Comparison of ENCODE assay signal across 23 cellular contexts in the genomic region with DNA sequence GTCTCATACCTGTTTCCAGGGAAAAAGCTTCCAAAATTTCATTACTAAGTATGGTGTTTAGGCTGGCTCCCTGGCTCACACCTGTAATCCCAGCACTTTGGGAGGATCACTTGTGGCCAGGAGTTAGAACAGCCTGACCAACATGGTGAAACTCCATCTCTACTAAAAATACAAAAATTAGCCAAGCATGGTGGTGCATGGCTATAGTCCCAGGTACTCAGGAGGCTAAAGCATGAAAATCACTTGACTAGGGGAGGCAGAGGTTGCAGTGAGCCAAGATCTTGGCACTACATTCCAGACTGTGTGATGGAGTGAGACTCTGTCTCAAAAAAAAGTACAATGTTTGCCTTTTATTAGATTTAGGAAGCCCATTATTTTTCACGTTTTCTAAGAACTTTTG.
"Had no signal": no experiment of that assay in that cellular context is flagged by ENCODE, and none has a peak within 500 bp of the region (broad histone marks: within the 10 kb centered on the region; RNA-seq: fewer than 3 reads in every experiment).

No MANE protein-coding gene starts in this region.

- H3K9me3 ChIP-seq: stomach, suprapubic skin, testis, thoracic aorta, tibial artery, tibial nerve, transverse colon, upper lobe of left lung, upper lobe of right lung, uterus, vagina had no signal

- H3K4me3 ChIP-seq: stomach, suprapubic skin, testis, thoracic aorta, tibial artery, tibial nerve, transverse colon, upper lobe of left lung, upper lobe of right lung, uterus, vagina had no signal

- DNase-seq: stimulated activated CD4-positive, alpha-beta T cell treated with anti-CD3 and anti-CD28 coated beads, Interleukin-2, amount 100 ng/mL, for 48 hours; stimulated activated CD4-positive, alpha-beta T cell treated with anti-CD3 and anti-CD28 coated beads, Interleukin-4, amount 100 ng/mL, for 1 hour; stimulated activated CD4-positive, alpha-beta T cell treated with anti-CD3 and anti-CD28 coated beads, Interleukin-4, amount 100 ng/mL, for 24 hours; stimulated activated CD4-positive, alpha-beta T cell treated with anti-CD3 and anti-CD28 coated beads, Interleukin-4, amount 100 ng/mL, for 4 hours; stimulated activated CD8-positive, alpha-beta memory T cell treated with anti-CD3 and anti-CD28 coated beads, Interleukin-4, amount 100 ng/mL, for 48 hours; stimulated activated naive B cell treated with anti-CD40 and anti-IgM and Interleukin-4, amounts not matched to agents 10 μg/mL and 1 μg/mL and 100 μg/mL, for 72 hours; stimulated activated naive CD4-positive, alpha-beta T cell; stimulated activated naive CD4-positive, alpha-beta T cell treated with Interleukin-2 at 50 U/mL for 16 hours; stimulated activated naive CD8-positive, alpha-beta T cell treated with anti-CD3 and anti-CD28 coated beads, Interleukin-15, amount 100 ng/mL, for 72 hours; stimulated activated naive CD8-positive, alpha-beta T cell treated with anti-CD3 and anti-CD28 coated beads, Interleukin-15, Interleukin-2, amounts not matched to agents 100 U/mL and 50 U/mL, for 24 hours; stomach; substantia nigra; testis; tibial artery; transverse colon; trophoblast cell; upper lobe of left lung; upper lobe of right lung; uterus had no signal

- H3K27ac ChIP-seq: stomach, suprapubic skin, testis, thoracic aorta, tibial artery, tibial nerve, transverse colon, upper lobe of left lung, upper lobe of right lung, uterus, vagina had no signal

- H3K27me3 ChIP-seq: stomach, suprapubic skin, testis, tibial artery, tibial nerve, transverse colon, upper lobe of left lung, upper lobe of right lung, uterus, vagina had no signal

- H3K4me1 ChIP-seq: stomach, testis, tibial artery, tibial nerve, transverse colon, upper lobe of left lung, upper lobe of right lung, uterus, vagina had no signal

- H3K36me3 ChIP-seq: stomach, suprapubic skin, thoracic aorta, tibial artery, tibial nerve, transverse colon, upper lobe of left lung, upper lobe of right lung, uterus, vagina had no signal
